In genomic region chr4:152644130-152644529, GRCh38 we compare ENCODE assay signal across 18 cellular contexts. TPM values are rescaled to one million over a fixed set of nuclear protein-coding genes. Genes with fewer than 3 reads are reported as not detected.
DNase-seq lines count a peak whose midpoint lies in the region; ATAC-seq, FAIRE-seq and TF ChIP-seq lines count a peak whose summit lies in the region.
"Had no signal": no experiment of that assay in that cellular context is flagged by ENCODE, and none has a peak within 500 bp of the region (broad histone marks: within the 10 kb centered on the region; RNA-seq: fewer than 3 reads in every experiment).

No MANE protein-coding gene starts in this region.

- no peaks in the 10 kb centered on the region for H3K9me3 Mint-ChIP-seq in activated CD4-positive, alpha-beta T cell treated with anti-CD3 and anti-CD28 coated beads, Interleukin-2, amount 10 ng/mL, durations not matched to agents 7 days and 5 days
- no peaks in the 10 kb centered on the region for H3K9me3 Mint-ChIP-seq in activated CD4-positive, alpha-beta memory T cell treated with anti-CD3 and anti-CD28 coated beads for 36 hours
- peaks cover 0 to 4% (median 0%) of the 10 kb centered on the region in 7 donors for H3K9me3 Mint-ChIP-seq in naive B cell
- H3K9me3 Mint-ChIP-seq: activated T-helper 1 cell treated with anti-CD3 and anti-CD28 coated beads, Interleukin-12 subunit alpha, Interleukin-12 subunit beta, Interleukin-2, Interleukin-4 antibody, amounts not matched to agents 30 ng/mL and 10 ng/mL and 1 ng/mL, durations not matched to agents 14 hours and 24 hours and 36 hours had no signal

- H3K27me3 Mint-ChIP-seq in activated CD4-positive, alpha-beta T cell treated with anti-CD3 and anti-CD28 coated beads, Interleukin-2, amount 10 ng/mL, durations not matched to agents 7 days and 5 days: no peaks in the 10 kb centered on the region
- H3K27me3 Mint-ChIP-seq in activated CD4-positive, alpha-beta memory T cell treated with anti-CD3 and anti-CD28 coated beads for 36 hours: no peaks in the 10 kb centered on the region
- H3K27me3 Mint-ChIP-seq in naive B cell: no peaks in the 10 kb centered on the region

- peaks cover 28% of the 10 kb centered on the region for H3K36me3 Mint-ChIP-seq in activated CD4-positive, alpha-beta T cell treated with anti-CD3 and anti-CD28 coated beads, Interleukin-2, amount 10 ng/mL, durations not matched to agents 7 days and 5 days (ENCODE audit: low read depth)
- H3K36me3 Mint-ChIP-seq in activated CD4-positive, alpha-beta memory T cell treated with anti-CD3 and anti-CD28 coated beads for 36 hours: peaks cover 6% of the 10 kb centered on the region
- H3K36me3 Mint-ChIP-seq in naive B cell: peaks cover 9 to 17% of the 10 kb centered on the region in 2 donors

- FAIRE-seq in GM12891 (lab: Jason Lieb, UNC): no peak
- FAIRE-seq: A549 had no signal

- H3K27ac ChIP-seq in caudate nucleus (ENCODE audit: low read depth, low read length): no peak overlapping the region
- H3K27ac ChIP-seq: A549, esophagus muscularis mucosa had no signal

- CTCF ChIA-PET in activated CD4-positive, alpha-beta T cell treated with anti-CD3 and anti-CD28 coated beads, Interleukin-2, amount 10 ng/mL, durations not matched to agents 7 days and 5 days (lab: Charles Lee): interaction anchor here (0.9 kb wide), 1 partner anchor 46 kb away, joined by 3 read pairs; no protein-coding TSS in a partner anchor
- CTCF ChIA-PET in activated CD4-positive, alpha-beta memory T cell treated with anti-CD3 and anti-CD28 coated beads for 36 hours (lab: Charles Lee): interaction anchor here (0.7 to 18.1 kb wide), 4 partner anchors 84 to 235 kb away, joined by 3 to 251 read pairs (median 22); no protein-coding TSS in a partner anchor

- intact Hi-C loops in activated CD4-positive, alpha-beta memory T cell treated with anti-CD3 and anti-CD28 coated beads for 36 hours (cut with micrococcal nuclease): loop anchor here (5.0 kb wide), 2 partner anchors 53 to 93 kb away; no protein-coding TSS in a partner anchor

- H3K27ac Mint-ChIP-seq in activated CD4-positive, alpha-beta T cell treated with anti-CD3 and anti-CD28 coated beads, Interleukin-2, amount 10 ng/mL, durations not matched to agents 7 days and 5 days: peak overlapping the region; percentile 78
- peak overlapping the region; percentile 72 for H3K27ac Mint-ChIP-seq in activated CD4-positive, alpha-beta memory T cell treated with anti-CD3 and anti-CD28 coated beads for 36 hours
- H3K27ac Mint-ChIP-seq in naive B cell: peak overlapping the region; percentile 60 to 97 (median 94)

- DNase-seq in activated CD4-positive, alpha-beta T cell treated with anti-CD3 and anti-CD28 coated beads, Interleukin-2, amount 10 ng/mL, durations not matched to agents 7 days and 5 days: no peak
- no peak for DNase-seq in activated CD4-positive, alpha-beta T cell treated with anti-CD3 and anti-CD28 coated beads, Interleukin-2, amount 50 U/mL, for 4 hours
- DNase-seq in GM12891 (ENCODE audit: insufficient read length, low spot score) (no peak), naive B cell (no peak), caudate nucleus (lab: John Stamatoyannopoulos, UW) (no peak), NCI-H748 (lab: John Stamatoyannopoulos, UW; ENCODE audit: unreplicated experiment) (no peak)
- no peak for DNase-seq in activated CD4-positive, alpha-beta memory T cell treated with anti-CD3 and anti-CD28 coated beads for 36 hours
- DNase-seq: activated CD4-positive, CD25-positive, alpha-beta regulatory T cell treated with anti-CD3 and anti-CD28 coated beads, Interleukin-2, amount 50 U/mL, for 72 hours; dermis blood vessel endothelial cell; EL; GOT3; midbrain; NCI-H2029; trophoblast cell had no signal

- ATAC-seq in naive B cell (ENCODE audit: low read depth in 2 of 2) (no peak), HG03097 (IDR thresholded peaks at IDR 0.05; ENCODE audit: low FRiP score, unreplicated experiment) (no peak)

- peaks cover 24% of the 10 kb centered on the region for H3K4me1 Mint-ChIP-seq in activated CD4-positive, alpha-beta T cell treated with anti-CD3 and anti-CD28 coated beads, Interleukin-2, amount 10 ng/mL, durations not matched to agents 7 days and 5 days
- H3K4me1 Mint-ChIP-seq in activated CD4-positive, alpha-beta memory T cell treated with anti-CD3 and anti-CD28 coated beads for 36 hours (ENCODE audit: low read depth): peaks cover 27% of the 10 kb centered on the region
- peaks cover 46 to 75% (median 67%) of the 10 kb centered on the region in 3 donors for H3K4me1 Mint-ChIP-seq in naive B cell

- POLR2A ChIA-PET in activated CD4-positive, alpha-beta T cell treated with anti-CD3 and anti-CD28 coated beads, Interleukin-2, amount 10 ng/mL, durations not matched to agents 7 days and 5 days (lab: Charles Lee): no interaction called here
- POLR2A ChIA-PET in activated CD4-positive, alpha-beta memory T cell treated with anti-CD3 and anti-CD28 coated beads for 36 hours (lab: Charles Lee): no interaction called here

- TF ChIP-seq POLR2A in GM12891 (IDR thresholded peaks at IDR 0.05; ENCODE audit: low read depth, low read length): no peak

- H3K4me3 Mint-ChIP-seq in activated CD4-positive, alpha-beta T cell treated with anti-CD3 and anti-CD28 coated beads, Interleukin-2, amount 10 ng/mL, durations not matched to agents 7 days and 5 days: no peak overlapping the region
- H3K4me3 Mint-ChIP-seq in activated CD4-positive, alpha-beta memory T cell treated with anti-CD3 and anti-CD28 coated beads for 36 hours: no peak overlapping the region
- peak overlapping the region in 7 of 8 donors; percentile 43 to 82 (median 66) for H3K4me3 Mint-ChIP-seq in naive B cell
- H3K4me3 Mint-ChIP-seq: activated T-helper 1 cell treated with anti-CD3 and anti-CD28 coated beads, Interleukin-12 subunit alpha, Interleukin-12 subunit beta, Interleukin-2, Interleukin-4 antibody, amounts not matched to agents 30 ng/mL and 10 ng/mL and 1 ng/mL, durations not matched to agents 14 hours and 24 hours and 36 hours had no signal

TF ChIP-seq in GM12891, 5 proteins besides CTCF, POLR2A, EP300 and RAD21:
- no peak for TF ChIP-seq POLR2AphosphoS5 (IDR thresholded peaks at IDR 0.05; ENCODE audit: low read depth, low read length)
- TF ChIP-seq SPI1 (IDR thresholded peaks at IDR 0.05; ENCODE audit: low read depth, low read length): peak; percentile 48; the same call in 1 of the 2 replicates
- no peak for TF ChIP-seq PAX5 (IDR thresholded peaks at IDR 0.05; ENCODE audit: insufficient read depth, low read length, severe bottlenecking)

RNA-seq across cellular contexts. Expression of gene TMEM154, which starts 35.7 kb away (rescaled TPM):
- total RNA-seq in activated CD4-positive, alpha-beta T cell treated with anti-CD3 and anti-CD28 coated beads, Interleukin-2, amount 10 ng/mL, durations not matched to agents 7 days and 5 days: 10 to 100 TPM; 28.4 to 38.1 TPM
- 9.3 TPM for polyA plus RNA-seq in GM12891 (2012; ENCODE audit: low read depth, missing spikeins)
- total RNA-seq in activated CD4-positive, alpha-beta memory T cell treated with anti-CD3 and anti-CD28 coated beads for 36 hours: 10 to 100 TPM; 18.1 to 20.8 TPM
- 100 to 1,000 TPM; 125 to 213 (median 155) TPM for polyA plus RNA-seq in naive B cell (ENCODE audit: low read depth in 6 of 6)

Comparison
In these comparisons a context has a peak if more than half of its experiments do, and no peak if none do; other contexts are left out.
1. H3K4me3 Mint-ChIP-seq: peak in naive B cell (7 of 8); none in activated CD4-positive, alpha-beta T cell treated with anti-CD3 and anti-CD28 coated beads, Interleukin-2, amount 10 ng/mL, durations not matched to agents 7 days and 5 days (single experiment) and activated CD4-positive, alpha-beta memory T cell treated with anti-CD3 and anti-CD28 coated beads for 36 hours (single experiment).
2. Peak in every context shown above with its lines, with median percentiles within 50 percentile points of each other: H3K27ac Mint-ChIP-seq.